16 cellular contexts compared by ENCODE assay signal in genomic region chr22:29517215-29517908, GRCh38. TPM values are rescaled to one million over a fixed set of nuclear protein-coding genes. Genes with fewer than 3 reads are reported as not detected.
A peak's percentile ranks its signal among the peaks of the same experiment; 100 is the strongest.
DNase-seq lines count a peak whose midpoint lies in the region; ATAC-seq, FAIRE-seq and TF ChIP-seq lines count a peak whose summit lies in the region.
"Had no signal": no experiment of that assay in that cellular context is flagged by ENCODE, and none has a peak within 500 bp of the region (broad histone marks: within the 10 kb centered on the region; RNA-seq: fewer than 3 reads in every experiment).

No MANE protein-coding gene starts in this region.

- H3K9me3 Mint-ChIP-seq in natural killer cell treated with Interleukin-12 subunit alpha and Interleukin-12 subunit beta and Interleukin-15 and Interleukin-18, amount 100 ng/mL, for 72 hours = no peaks in the 10 kb centered on the region
- H3K9me3 Mint-ChIP-seq: activated naive CD8-positive, alpha-beta T cell treated with anti-CD3 and anti-CD28 coated beads for 36 hours had no signal

- no peak overlapping the region for H3K27ac Mint-ChIP-seq in natural killer cell treated with Interleukin-12 subunit alpha and Interleukin-12 subunit beta and Interleukin-15 and Interleukin-18, amount 100 ng/mL, for 72 hours
- H3K27ac Mint-ChIP-seq: activated naive CD8-positive, alpha-beta T cell treated with anti-CD3 and anti-CD28 coated beads for 36 hours had no signal

- no peak overlapping the region for H3K4me3 Mint-ChIP-seq in natural killer cell treated with Interleukin-12 subunit alpha and Interleukin-12 subunit beta and Interleukin-15 and Interleukin-18, amount 100 ng/mL, for 72 hours
- H3K4me3 Mint-ChIP-seq: activated naive CD8-positive, alpha-beta T cell treated with anti-CD3 and anti-CD28 coated beads for 36 hours had no signal

- 39 to 43% methylated on average over 5 of the region's 5 CpGs for WGBS in pancreas, 2 donors

- no peak for FAIRE-seq in pancreas (lab: Jason Lieb, UNC)
- FAIRE-seq: bronchial epithelial cell, kidney had no signal

- H3K36me3 ChIP-seq in pancreas = peaks cover 0 to 53% (median 14%) of the 10 kb centered on the region in 3 donors

- no peaks in the 10 kb centered on the region for H3K9me3 ChIP-seq in pancreas
- H3K9me3 ChIP-seq: BLaER1 treated with 17β-estradiol and CSF1 and Interleukin-3, amounts not matched to agents 10 nM and 100 nM had no signal

- intact Hi-C loops in pancreas (cut with DNase I) = no loop called here
- intact Hi-C loops in left colon (cut with DNase I, micrococcal nuclease) = no loop called here

- H3K36me3 Mint-ChIP-seq in natural killer cell treated with Interleukin-12 subunit alpha and Interleukin-12 subunit beta and Interleukin-15 and Interleukin-18, amount 100 ng/mL, for 72 hours = peaks cover 20% of the 10 kb centered on the region

- H3K4me1 Mint-ChIP-seq in natural killer cell treated with Interleukin-12 subunit alpha and Interleukin-12 subunit beta and Interleukin-15 and Interleukin-18, amount 100 ng/mL, for 72 hours (ENCODE audit: low read depth in 2 of 2) = no peaks in the 10 kb centered on the region
- H3K4me1 Mint-ChIP-seq: activated naive CD8-positive, alpha-beta T cell treated with anti-CD3 and anti-CD28 coated beads for 36 hours had no signal

- H3K27me3 Mint-ChIP-seq in natural killer cell treated with Interleukin-12 subunit alpha and Interleukin-12 subunit beta and Interleukin-15 and Interleukin-18, amount 100 ng/mL, for 72 hours = no peaks in the 10 kb centered on the region
- H3K27me3 Mint-ChIP-seq: activated naive CD8-positive, alpha-beta T cell treated with anti-CD3 and anti-CD28 coated beads for 36 hours had no signal

- in situ Hi-C loops in G401 (cut with HindIII; ENCODE audit: low sequenced_read_pairs) (no loop called here), T47D (cut with HindIII; ENCODE audit: low pct_unique_long_range_greater_than_20kb, low sequenced_read_pairs) (no loop called here)

- no peak overlapping the region for H3K4me3 ChIP-seq in pancreas
- H3K4me3 ChIP-seq: BLaER1 treated with 17β-estradiol and CSF1 and Interleukin-3, amounts not matched to agents 10 nM and 100 nM; skin epidermis had no signal

- ATAC-seq in pancreas (peak; percentile 29 to 76 (median 54)), left colon (no peak)
- no peak for ATAC-seq in natural killer cell treated with Interleukin-12 subunit alpha and Interleukin-12 subunit beta and Interleukin-15 and Interleukin-18, amount 100 ng/mL, for 72 hours
- ATAC-seq: PC-3 had no signal

- no peak overlapping the region for H3K27ac ChIP-seq in pancreas
- H3K27ac ChIP-seq: BLaER1 treated with 17β-estradiol and CSF1 and Interleukin-3, amounts not matched to agents 10 nM and 100 nM; skin epidermis had no signal

- H3K4me1 ChIP-seq in pancreas = no peaks in the 10 kb centered on the region
- H3K4me1 ChIP-seq: BLaER1 treated with 17β-estradiol and CSF1 and Interleukin-3, amounts not matched to agents 10 nM and 100 nM had no signal

- TF ChIP-seq CTCF in pancreas (IDR thresholded peaks at IDR 0.05) = no peak

- H3K27me3 ChIP-seq in pancreas = no peaks in the 10 kb centered on the region
- H3K27me3 ChIP-seq: BLaER1 treated with 17β-estradiol and CSF1 and Interleukin-3, amounts not matched to agents 10 nM and 100 nM had no signal

- DNase-seq in G401 (ENCODE audit: low spot score) (peak; percentile 88), NCI-H2171 treated with DMSO at 0.1 percent for 48 hours (lab: John Stamatoyannopoulos, UW) (peak; percentile 55), T47D (ENCODE audit: low read depth in 1 of 2, low spot score in 1 of 2) (peak; percentile 13 to 95), pancreas (peak in 1 of 6 donors; percentile 13), left colon (no peak)
- no peak for DNase-seq in activated CD8-positive, alpha-beta memory T cell treated with anti-CD3 and anti-CD28 coated beads, Interleukin-2, amount 50 U/mL, for 4 hours
- DNase-seq in natural killer cell treated with Interleukin-12 subunit alpha and Interleukin-12 subunit beta and Interleukin-15 and Interleukin-18, amount 100 ng/mL, for 72 hours (ENCODE audit: low spot score) = no peak
- DNase-seq: activated naive CD8-positive, alpha-beta T cell treated with anti-CD3 and anti-CD28 coated beads for 36 hours; activated T-cell treated with anti-CD3 and anti-CD28 coated beads, Interleukin-2, amount 50 U/mL, for 1 hour; kidney; MV-4-11; NCI-H510A treated with DMSO at 0.1 percent for 48 hours; PC-3 had no signal

RNA-seq across cellular contexts. Expression of gene THOC5, which starts 36.2 kb away (rescaled TPM):
- 58.9 and 62.6 TPM in 2 replicates for total RNA-seq in G401 (2014; rRNA removed; shearing (Covaris generic))
- total RNA-seq in pancreas = 10 to 100 TPM; 17.1 to 21.7 (median 18.4) TPM
- 10 to 100 TPM; 11.8 to 12.1 TPM for polyA plus RNA-seq in pancreas
- 10 to 100 TPM; 20.8 to 21.1 TPM for total RNA-seq in left colon
- total RNA-seq in natural killer cell treated with Interleukin-12 subunit alpha and Interleukin-12 subunit beta and Interleukin-15 and Interleukin-18, amount 100 ng/mL, for 72 hours = 10 to 100 TPM; 64.6 to 89.3 TPM

RNA-seq across cellular contexts. Expression of gene NEFH, which starts 37.3 kb away (rescaled TPM):
- 11.6 and 14.3 TPM in 2 replicates for total RNA-seq in G401 (2014; rRNA removed; shearing (Covaris generic))
- total RNA-seq in pancreas (under 1 TPM; 0.05 to 0.72 (median 0.13) TPM), left colon (under 1 TPM; 0.12 to 0.34 TPM)
- under 1 TPM; 0.23 to 0.99 TPM for polyA plus RNA-seq in pancreas
- 1 to 10 TPM; 2.3 to 6.6 TPM for total RNA-seq in natural killer cell treated with Interleukin-12 subunit alpha and Interleukin-12 subunit beta and Interleukin-15 and Interleukin-18, amount 100 ng/mL, for 72 hours
- total RNA-seq: PC-3 had no signal

Comparison
In these comparisons a context has a peak if more than half of its experiments do, and no peak if none do; other contexts are left out.
1. DNase-seq: peak in G401 (single experiment), NCI-H2171 treated with DMSO at 0.1 percent for 48 hours (single experiment) and T47D (2 of 2); none in activated CD8-positive, alpha-beta memory T cell treated with anti-CD3 and anti-CD28 coated beads, Interleukin-2, amount 50 U/mL, for 4 hours (single experiment), left colon (0 of 2) and natural killer cell treated with Interleukin-12 subunit alpha and Interleukin-12 subunit beta and Interleukin-15 and Interleukin-18, amount 100 ng/mL, for 72 hours (single experiment).
2. ATAC-seq: peak in pancreas (4 of 4); none in left colon (single experiment) and natural killer cell treated with Interleukin-12 subunit alpha and Interleukin-12 subunit beta and Interleukin-15 and Interleukin-18, amount 100 ng/mL, for 72 hours (0 of 2).